In the genomic region with DNA sequence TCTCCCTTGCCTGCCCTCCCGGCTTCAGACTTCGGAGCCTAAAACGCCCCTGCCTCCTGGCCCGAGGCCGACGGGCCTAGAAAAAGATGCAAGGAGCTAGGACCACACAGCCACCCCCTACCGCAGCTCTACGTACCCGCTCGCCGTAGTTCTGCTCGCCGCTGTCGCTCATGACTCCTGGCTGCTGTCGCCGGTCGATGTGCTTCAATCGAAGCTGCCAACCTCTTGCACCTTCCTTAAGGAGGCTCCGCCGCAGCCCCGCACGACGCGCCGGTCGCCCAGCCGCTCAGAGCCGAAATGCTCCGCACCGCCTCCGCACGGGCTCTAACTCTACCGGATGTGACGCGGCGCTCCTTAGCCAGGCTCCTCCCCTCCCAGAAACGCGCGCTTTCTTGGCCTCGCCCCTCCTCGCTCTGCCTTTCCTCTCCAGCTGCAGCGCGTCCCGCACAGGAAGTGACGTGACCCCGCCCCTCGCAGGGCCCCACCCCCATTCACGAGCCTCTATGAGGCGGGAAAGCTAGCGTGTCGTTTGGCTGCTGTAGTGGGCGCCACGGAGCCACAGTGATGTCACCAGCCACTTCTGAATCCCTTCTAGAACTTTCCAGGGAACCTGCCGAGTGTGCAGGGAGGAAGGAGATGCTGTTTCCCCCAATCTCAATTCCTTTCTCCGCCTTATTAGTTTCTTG, we compare ENCODE assay signal across 1 cellular context.
TF ChIP-seq lines count a peak whose summit lies in the region.

A gene (minus strand): TSS at position 326 of the 686 bp plus-strand sequence. CDS start 154 bp downstream, at position 172.

TF ChIP-seq in GM12878, 131 proteins besides CTCF, POLR2A, EP300 and RAD21 (continued from another document and continues in another):
- TF ChIP-seq, protein P1, sequence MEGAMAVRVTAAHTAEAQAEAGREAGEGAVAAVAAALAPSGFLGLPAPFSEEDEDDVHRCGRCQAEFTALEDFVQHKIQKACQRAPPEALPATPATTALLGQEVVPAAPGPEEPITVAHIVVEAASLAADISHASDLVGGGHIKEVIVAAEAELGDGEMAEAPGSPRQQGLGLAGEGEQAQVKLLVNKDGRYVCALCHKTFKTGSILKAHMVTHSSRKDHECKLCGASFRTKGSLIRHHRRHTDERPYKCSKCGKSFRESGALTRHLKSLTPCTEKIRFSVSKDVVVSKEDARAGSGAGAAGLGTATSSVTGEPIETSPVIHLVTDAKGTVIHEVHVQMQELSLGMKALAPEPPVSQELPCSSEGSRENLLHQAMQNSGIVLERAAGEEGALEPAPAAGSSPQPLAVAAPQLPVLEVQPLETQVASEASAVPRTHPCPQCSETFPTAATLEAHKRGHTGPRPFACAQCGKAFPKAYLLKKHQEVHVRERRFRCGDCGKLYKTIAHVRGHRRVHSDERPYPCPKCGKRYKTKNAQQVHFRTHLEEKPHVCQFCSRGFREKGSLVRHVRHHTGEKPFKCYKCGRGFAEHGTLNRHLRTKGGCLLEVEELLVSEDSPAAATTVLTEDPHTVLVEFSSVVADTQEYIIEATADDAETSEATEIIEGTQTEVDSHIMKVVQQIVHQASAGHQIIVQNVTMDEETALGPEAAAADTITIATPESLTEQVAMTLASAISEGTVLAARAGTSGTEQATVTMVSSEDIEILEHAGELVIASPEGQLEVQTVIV (IDR thresholded peaks at IDR 0.05; ENCODE audit: borderline replicate concordance, partially characterized antibody), result no peak
- TF ChIP-seq SMC3 (IDR thresholded peaks at IDR 0.05; ENCODE audit: borderline replicate concordance, low read length), result no peak
- peak; percentile 52 for TF ChIP-seq MXI1 (IDR thresholded peaks at IDR 0.05; ENCODE audit: low read depth, low read length)
- TF ChIP-seq, protein P2, sequence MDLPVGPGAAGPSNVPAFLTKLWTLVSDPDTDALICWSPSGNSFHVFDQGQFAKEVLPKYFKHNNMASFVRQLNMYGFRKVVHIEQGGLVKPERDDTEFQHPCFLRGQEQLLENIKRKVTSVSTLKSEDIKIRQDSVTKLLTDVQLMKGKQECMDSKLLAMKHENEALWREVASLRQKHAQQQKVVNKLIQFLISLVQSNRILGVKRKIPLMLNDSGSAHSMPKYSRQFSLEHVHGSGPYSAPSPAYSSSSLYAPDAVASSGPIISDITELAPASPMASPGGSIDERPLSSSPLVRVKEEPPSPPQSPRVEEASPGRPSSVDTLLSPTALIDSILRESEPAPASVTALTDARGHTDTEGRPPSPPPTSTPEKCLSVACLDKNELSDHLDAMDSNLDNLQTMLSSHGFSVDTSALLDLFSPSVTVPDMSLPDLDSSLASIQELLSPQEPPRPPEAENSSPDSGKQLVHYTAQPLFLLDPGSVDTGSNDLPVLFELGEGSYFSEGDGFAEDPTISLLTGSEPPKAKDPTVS (IDR thresholded peaks at IDR 0.05; ENCODE audit: low read depth, low read length), result peak; percentile 96
- TF ChIP-seq, protein P3, sequence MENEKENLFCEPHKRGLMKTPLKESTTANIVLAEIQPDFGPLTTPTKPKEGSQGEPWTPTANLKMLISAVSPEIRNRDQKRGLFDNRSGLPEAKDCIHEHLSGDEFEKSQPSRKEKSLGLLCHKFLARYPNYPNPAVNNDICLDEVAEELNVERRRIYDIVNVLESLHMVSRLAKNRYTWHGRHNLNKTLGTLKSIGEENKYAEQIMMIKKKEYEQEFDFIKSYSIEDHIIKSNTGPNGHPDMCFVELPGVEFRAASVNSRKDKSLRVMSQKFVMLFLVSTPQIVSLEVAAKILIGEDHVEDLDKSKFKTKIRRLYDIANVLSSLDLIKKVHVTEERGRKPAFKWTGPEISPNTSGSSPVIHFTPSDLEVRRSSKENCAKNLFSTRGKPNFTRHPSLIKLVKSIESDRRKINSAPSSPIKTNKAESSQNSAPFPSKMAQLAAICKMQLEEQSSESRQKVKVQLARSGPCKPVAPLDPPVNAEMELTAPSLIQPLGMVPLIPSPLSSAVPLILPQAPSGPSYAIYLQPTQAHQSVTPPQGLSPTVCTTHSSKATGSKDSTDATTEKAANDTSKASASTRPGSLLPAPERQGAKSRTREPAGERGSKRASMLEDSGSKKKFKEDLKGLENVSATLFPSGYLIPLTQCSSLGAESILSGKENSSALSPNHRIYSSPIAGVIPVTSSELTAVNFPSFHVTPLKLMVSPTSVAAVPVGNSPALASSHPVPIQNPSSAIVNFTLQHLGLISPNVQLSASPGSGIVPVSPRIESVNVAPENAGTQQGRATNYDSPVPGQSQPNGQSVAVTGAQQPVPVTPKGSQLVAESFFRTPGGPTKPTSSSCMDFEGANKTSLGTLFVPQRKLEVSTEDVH (IDR thresholded peaks at IDR 0.05; ENCODE audit: low read depth, partially characterized antibody), result peak; percentile 92
- peak; percentile 74; the same call in 1 of the 2 replicates for TF ChIP-seq CHD2 (IDR thresholded peaks at IDR 0.05; ENCODE audit: borderline replicate concordance, low read depth, low read length)
- TF ChIP-seq, protein P4, sequence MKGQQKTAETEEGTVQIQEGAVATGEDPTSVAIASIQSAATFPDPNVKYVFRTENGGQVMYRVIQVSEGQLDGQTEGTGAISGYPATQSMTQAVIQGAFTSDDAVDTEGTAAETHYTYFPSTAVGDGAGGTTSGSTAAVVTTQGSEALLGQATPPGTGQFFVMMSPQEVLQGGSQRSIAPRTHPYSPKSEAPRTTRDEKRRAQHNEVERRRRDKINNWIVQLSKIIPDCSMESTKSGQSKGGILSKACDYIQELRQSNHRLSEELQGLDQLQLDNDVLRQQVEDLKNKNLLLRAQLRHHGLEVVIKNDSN (IDR thresholded peaks at IDR 0.05; ENCODE audit: borderline replicate concordance, extremely low read length, insufficient read depth, low read depth, low read length), result no peak
- TF ChIP-seq HDAC2 (IDR thresholded peaks at IDR 0.05), result no peak
- TF ChIP-seq, protein P5, sequence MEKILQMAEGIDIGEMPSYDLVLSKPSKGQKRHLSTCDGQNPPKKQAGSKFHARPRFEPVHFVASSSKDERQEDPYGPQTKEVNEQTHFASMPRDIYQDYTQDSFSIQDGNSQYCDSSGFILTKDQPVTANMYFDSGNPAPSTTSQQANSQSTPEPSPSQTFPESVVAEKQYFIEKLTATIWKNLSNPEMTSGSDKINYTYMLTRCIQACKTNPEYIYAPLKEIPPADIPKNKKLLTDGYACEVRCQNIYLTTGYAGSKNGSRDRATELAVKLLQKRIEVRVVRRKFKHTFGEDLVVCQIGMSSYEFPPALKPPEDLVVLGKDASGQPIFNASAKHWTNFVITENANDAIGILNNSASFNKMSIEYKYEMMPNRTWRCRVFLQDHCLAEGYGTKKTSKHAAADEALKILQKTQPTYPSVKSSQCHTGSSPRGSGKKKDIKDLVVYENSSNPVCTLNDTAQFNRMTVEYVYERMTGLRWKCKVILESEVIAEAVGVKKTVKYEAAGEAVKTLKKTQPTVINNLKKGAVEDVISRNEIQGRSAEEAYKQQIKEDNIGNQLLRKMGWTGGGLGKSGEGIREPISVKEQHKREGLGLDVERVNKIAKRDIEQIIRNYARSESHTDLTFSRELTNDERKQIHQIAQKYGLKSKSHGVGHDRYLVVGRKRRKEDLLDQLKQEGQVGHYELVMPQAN (conservative IDR thresholded peaks at IDR 0.05), result peak; percentile 14
- TF ChIP-seq, protein P6, sequence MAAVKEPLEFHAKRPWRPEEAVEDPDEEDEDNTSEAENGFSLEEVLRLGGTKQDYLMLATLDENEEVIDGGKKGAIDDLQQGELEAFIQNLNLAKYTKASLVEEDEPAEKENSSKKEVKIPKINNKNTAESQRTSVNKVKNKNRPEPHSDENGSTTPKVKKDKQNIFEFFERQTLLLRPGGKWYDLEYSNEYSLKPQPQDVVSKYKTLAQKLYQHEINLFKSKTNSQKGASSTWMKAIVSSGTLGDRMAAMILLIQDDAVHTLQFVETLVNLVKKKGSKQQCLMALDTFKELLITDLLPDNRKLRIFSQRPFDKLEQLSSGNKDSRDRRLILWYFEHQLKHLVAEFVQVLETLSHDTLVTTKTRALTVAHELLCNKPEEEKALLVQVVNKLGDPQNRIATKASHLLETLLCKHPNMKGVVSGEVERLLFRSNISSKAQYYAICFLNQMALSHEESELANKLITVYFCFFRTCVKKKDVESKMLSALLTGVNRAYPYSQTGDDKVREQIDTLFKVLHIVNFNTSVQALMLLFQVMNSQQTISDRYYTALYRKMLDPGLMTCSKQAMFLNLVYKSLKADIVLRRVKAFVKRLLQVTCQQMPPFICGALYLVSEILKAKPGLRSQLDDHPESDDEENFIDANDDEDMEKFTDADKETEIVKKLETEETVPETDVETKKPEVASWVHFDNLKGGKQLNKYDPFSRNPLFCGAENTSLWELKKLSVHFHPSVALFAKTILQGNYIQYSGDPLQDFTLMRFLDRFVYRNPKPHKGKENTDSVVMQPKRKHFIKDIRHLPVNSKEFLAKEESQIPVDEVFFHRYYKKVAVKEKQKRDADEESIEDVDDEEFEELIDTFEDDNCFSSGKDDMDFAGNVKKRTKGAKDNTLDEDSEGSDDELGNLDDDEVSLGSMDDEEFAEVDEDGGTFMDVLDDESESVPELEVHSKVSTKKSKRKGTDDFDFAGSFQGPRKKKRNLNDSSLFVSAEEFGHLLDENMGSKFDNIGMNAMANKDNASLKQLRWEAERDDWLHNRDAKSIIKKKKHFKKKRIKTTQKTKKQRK (IDR thresholded peaks at IDR 0.05; ENCODE audit: low read depth, low read length), result no peak
- TF ChIP-seq SREBF1 (IDR thresholded peaks at IDR 0.05; ENCODE audit: low read length), result no peak
- no peak; the same call in 1 of the 2 replicates for TF ChIP-seq SPI1 (IDR thresholded peaks at IDR 0.05; ENCODE audit: borderline replicate concordance, insufficient read depth, low read depth, low read length)
- peak; percentile 93 for TF ChIP-seq ATF7 (IDR thresholded peaks at IDR 0.05; ENCODE audit: low read depth)
- TF ChIP-seq YBX1 (IDR thresholded peaks at IDR 0.05), result no peak
- peak; percentile 89 for TF ChIP-seq BACH1 (IDR thresholded peaks at IDR 0.05; ENCODE audit: borderline replicate concordance)
- no peak for TF ChIP-seq KDM1A (IDR thresholded peaks at IDR 0.05; ENCODE audit: borderline replicate concordance)
- TF ChIP-seq NFXL1 (IDR thresholded peaks at IDR 0.05; ENCODE audit: borderline replicate concordance), result no peak
- TF ChIP-seq BHLHE40 (IDR thresholded peaks at IDR 0.05; ENCODE audit: borderline replicate concordance in 1 of 2, low read depth in 2 of 2, low read length in 1 of 2), result peak; percentile 85 to 92
- TF ChIP-seq NFIC (IDR thresholded peaks at IDR 0.05; ENCODE audit: low read depth, low read length), result peak; percentile 48; the same call in 1 of the 2 replicates
- TF ChIP-seq, protein P7, sequence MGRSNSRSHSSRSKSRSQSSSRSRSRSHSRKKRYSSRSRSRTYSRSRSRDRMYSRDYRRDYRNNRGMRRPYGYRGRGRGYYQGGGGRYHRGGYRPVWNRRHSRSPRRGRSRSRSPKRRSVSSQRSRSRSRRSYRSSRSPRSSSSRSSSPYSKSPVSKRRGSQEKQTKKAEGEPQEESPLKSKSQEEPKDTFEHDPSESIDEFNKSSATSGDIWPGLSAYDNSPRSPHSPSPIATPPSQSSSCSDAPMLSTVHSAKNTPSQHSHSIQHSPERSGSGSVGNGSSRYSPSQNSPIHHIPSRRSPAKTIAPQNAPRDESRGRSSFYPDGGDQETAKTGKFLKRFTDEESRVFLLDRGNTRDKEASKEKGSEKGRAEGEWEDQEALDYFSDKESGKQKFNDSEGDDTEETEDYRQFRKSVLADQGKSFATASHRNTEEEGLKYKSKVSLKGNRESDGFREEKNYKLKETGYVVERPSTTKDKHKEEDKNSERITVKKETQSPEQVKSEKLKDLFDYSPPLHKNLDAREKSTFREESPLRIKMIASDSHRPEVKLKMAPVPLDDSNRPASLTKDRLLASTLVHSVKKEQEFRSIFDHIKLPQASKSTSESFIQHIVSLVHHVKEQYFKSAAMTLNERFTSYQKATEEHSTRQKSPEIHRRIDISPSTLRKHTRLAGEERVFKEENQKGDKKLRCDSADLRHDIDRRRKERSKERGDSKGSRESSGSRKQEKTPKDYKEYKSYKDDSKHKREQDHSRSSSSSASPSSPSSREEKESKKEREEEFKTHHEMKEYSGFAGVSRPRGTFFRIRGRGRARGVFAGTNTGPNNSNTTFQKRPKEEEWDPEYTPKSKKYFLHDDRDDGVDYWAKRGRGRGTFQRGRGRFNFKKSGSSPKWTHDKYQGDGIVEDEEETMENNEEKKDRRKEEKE (IDR thresholded peaks at IDR 0.05), result peak; percentile 34; the same call in 1 of the 2 replicates
- TF ChIP-seq RFX5 (IDR thresholded peaks at IDR 0.05; ENCODE audit: low read depth, low read length), result 0 out of 2 replicates have a peak, but pooled peaks have one; percentile 37
- no peak for TF ChIP-seq SIX5 (IDR thresholded peaks at IDR 0.05; ENCODE audit: low read depth, low read length, severe bottlenecking)
- peak; percentile 88; the same call in 1 of the 2 replicates for TF ChIP-seq NBN (IDR thresholded peaks at IDR 0.05)
- TF ChIP-seq, protein P8, sequence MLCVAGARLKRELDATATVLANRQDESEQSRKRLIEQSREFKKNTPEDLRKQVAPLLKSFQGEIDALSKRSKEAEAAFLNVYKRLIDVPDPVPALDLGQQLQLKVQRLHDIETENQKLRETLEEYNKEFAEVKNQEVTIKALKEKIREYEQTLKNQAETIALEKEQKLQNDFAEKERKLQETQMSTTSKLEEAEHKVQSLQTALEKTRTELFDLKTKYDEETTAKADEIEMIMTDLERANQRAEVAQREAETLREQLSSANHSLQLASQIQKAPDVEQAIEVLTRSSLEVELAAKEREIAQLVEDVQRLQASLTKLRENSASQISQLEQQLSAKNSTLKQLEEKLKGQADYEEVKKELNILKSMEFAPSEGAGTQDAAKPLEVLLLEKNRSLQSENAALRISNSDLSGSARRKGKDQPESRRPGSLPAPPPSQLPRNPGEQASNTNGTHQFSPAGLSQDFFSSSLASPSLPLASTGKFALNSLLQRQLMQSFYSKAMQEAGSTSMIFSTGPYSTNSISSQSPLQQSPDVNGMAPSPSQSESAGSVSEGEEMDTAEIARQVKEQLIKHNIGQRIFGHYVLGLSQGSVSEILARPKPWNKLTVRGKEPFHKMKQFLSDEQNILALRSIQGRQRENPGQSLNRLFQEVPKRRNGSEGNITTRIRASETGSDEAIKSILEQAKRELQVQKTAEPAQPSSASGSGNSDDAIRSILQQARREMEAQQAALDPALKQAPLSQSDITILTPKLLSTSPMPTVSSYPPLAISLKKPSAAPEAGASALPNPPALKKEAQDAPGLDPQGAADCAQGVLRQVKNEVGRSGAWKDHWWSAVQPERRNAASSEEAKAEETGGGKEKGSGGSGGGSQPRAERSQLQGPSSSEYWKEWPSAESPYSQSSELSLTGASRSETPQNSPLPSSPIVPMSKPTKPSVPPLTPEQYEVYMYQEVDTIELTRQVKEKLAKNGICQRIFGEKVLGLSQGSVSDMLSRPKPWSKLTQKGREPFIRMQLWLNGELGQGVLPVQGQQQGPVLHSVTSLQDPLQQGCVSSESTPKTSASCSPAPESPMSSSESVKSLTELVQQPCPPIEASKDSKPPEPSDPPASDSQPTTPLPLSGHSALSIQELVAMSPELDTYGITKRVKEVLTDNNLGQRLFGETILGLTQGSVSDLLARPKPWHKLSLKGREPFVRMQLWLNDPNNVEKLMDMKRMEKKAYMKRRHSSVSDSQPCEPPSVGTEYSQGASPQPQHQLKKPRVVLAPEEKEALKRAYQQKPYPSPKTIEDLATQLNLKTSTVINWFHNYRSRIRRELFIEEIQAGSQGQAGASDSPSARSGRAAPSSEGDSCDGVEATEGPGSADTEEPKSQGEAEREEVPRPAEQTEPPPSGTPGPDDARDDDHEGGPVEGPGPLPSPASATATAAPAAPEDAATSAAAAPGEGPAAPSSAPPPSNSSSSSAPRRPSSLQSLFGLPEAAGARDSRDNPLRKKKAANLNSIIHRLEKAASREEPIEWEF (IDR thresholded peaks at IDR 0.05; ENCODE audit: insufficient replicate concordance, low read depth, low read length), result no peak
